ENCODE assay signal across 7 cellular contexts in the genomic region with DNA sequence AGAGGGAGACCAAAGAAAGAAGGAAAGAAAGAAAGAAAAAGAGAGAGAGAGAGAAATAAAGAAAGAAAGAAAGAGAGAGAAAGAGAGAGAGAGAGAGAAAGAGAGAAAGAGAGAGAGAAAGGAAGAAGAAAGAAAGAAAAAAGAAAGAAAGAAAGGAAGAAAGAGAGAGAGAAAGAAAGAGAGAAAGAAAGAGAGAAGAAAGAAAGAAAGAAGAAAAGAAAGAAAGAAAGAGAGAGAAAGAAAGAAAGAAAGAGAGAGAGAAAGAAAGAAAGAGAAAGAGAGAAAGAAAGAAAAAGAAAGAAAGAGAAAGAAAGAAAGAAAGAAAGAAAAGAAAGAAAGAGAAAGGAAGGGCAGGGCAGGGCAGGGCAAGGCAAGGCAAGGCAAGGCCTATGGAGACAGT. TPM values are rescaled to one million over a fixed set of nuclear protein-coding genes. Genes with fewer than 3 reads are reported as not detected.
"Had no signal": no experiment of that assay in that cellular context is flagged by ENCODE, and none has a peak within 500 bp of the region (broad histone marks: within the 10 kb centered on the region; RNA-seq: fewer than 3 reads in every experiment).

No MANE protein-coding gene starts in this region.

RNA-seq across cellular contexts. Expression of gene OR10H4, which starts 23.2 kb away (rescaled TPM):
- total RNA-seq: GM23248, GM23338, H1, H4, H7, H9, HFFc6 had no signal
- polyA plus RNA-seq: GM23248, GM23338, H1 had no signal

RNA-seq across cellular contexts. Expression of gene CYP4F11, which starts 37.7 kb away (rescaled TPM):
- total RNA-seq: GM23248, GM23338, H1, H7, H9, HFFc6 had no signal
- polyA plus RNA-seq: GM23248, GM23338, H1 had no signal
